Comparison of ENCODE assay signal across 8 cellular contexts in the genomic region with DNA sequence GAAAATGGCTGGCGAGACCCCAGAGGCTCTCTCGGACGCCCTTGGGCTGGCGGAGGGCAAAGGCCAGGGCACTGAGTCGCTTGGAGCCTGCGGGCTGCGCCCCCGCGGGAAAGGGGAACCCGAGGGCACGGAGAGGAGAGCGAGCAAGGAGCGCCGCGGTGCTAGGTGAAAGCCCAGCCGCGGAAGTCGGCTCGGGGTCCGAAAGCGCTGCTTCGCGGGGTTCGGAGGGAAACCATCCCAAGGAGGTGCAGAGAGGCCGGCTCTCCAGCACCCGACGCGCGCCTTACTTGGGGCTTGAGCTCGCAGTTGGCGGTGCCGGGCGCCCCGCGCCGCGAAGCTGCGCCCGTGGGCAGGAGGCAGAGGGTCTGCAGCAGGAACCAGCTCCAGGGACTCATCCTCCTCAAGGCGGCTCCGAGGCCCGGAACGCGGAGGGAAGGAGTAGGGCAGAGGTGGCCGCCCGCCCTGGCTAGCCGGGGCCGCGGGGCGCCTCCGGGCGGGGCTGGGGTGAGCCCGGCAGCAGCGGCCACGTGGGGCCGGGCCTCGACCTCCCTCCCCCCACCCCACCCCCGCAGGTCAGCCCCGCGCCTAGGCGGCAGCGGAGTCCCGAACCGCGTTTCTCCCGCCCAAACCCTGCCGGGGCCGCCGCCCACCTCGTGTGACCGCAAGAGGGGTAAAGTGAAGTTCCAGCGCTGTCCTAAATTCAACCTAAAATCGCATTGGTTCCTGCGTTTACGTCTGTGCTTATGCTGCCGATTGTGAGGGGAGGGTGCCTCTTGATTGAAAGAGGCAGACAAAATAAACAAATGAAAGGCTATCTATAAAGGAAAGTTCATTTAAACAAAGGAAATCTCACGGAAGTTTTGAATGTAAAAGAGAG.
A peak's percentile ranks its signal among the peaks of the same experiment; 100 is the strongest.
DNase-seq lines count a peak whose midpoint lies in the region; ATAC-seq lines count a peak whose summit lies in the region.

A gene with protein sequence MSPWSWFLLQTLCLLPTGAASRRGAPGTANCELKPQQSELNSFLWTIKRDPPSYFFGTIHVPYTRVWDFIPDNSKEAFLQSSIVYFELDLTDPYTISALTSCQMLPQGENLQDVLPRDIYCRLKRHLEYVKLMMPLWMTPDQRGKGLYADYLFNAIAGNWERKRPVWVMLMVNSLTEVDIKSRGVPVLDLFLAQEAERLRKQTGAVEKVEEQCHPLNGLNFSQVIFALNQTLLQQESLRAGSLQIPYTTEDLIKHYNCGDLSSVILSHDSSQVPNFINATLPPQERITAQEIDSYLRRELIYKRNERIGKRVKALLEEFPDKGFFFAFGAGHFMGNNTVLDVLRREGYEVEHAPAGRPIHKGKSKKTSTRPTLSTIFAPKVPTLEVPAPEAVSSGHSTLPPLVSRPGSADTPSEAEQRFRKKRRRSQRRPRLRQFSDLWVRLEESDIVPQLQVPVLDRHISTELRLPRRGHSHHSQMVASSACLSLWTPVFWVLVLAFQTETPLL (minus strand): TSS at position 440 of the 877 bp plus-strand sequence. CDS start 45 bp downstream, at position 395.

- no peaks in the 10 kb centered on the region for H3K9me3 Mint-ChIP-seq in activated naive CD8-positive, alpha-beta T cell treated with anti-CD3 and anti-CD28 coated beads, Interleukin-2, amount 50 U/mL, for 24 hours

- H3K4me3 ChIP-seq in iPS-18c (ENCODE audit: insufficient read depth, low read depth, low read length) = peak within 1 kb of the TSS; percentile 73

- H3K9me3 ChIP-seq in iPS-18c (ENCODE audit: control insufficient read depth, insufficient read depth, low read length) = no peaks in the 10 kb centered on the region

- peak; percentile 20 for ATAC-seq in GM18511 (IDR thresholded peaks at IDR 0.05; ENCODE audit: unreplicated experiment)
- ATAC-seq in activated naive CD8-positive, alpha-beta T cell treated with anti-CD3 and anti-CD28 coated beads, Interleukin-2, amount 50 U/mL, for 24 hours = peak; percentile 50
- no peak for ATAC-seq in GM19463 (IDR thresholded peaks at IDR 0.05; ENCODE audit: unreplicated experiment)
- no peak for ATAC-seq in HG03045 (IDR thresholded peaks at IDR 0.05; ENCODE audit: unreplicated experiment)

- peaks cover 8% of the 10 kb centered on the region for H3K36me3 Mint-ChIP-seq in activated naive CD8-positive, alpha-beta T cell treated with anti-CD3 and anti-CD28 coated beads, Interleukin-2, amount 50 U/mL, for 24 hours (ENCODE audit: low read depth)

- peak within 1 kb of the TSS; percentile 97 for H3K27ac Mint-ChIP-seq in activated naive CD8-positive, alpha-beta T cell treated with anti-CD3 and anti-CD28 coated beads, Interleukin-2, amount 50 U/mL, for 24 hours

- peaks cover 64% of the 10 kb centered on the region for H3K4me1 Mint-ChIP-seq in activated naive CD8-positive, alpha-beta T cell treated with anti-CD3 and anti-CD28 coated beads, Interleukin-2, amount 50 U/mL, for 24 hours

- no peaks in the 10 kb centered on the region for H3K27me3 Mint-ChIP-seq in activated naive CD8-positive, alpha-beta T cell treated with anti-CD3 and anti-CD28 coated beads, Interleukin-2, amount 50 U/mL, for 24 hours

- DNase-seq in RKO (ENCODE audit: low spot score) (peak; percentile 76), NCI-H1694 treated with DMSO at 0.1 percent for 48 hours (lab: John Stamatoyannopoulos, UW) (no peak)
- DNase-seq in activated naive CD8-positive, alpha-beta T cell treated with anti-CD3 and anti-CD28 coated beads, Interleukin-2, amount 50 U/mL, for 24 hours = peak; percentile 82
- DNase-seq in stimulated activated CD4-positive, alpha-beta T cell treated with anti-CD3 and anti-CD28 coated beads, Interleukin-15, amount 100 ng/mL, for 1 hour (ENCODE audit: low read depth in 1 of 2, low spot score in 1 of 2) = peak; percentile 18 to 40

- H3K4me3 Mint-ChIP-seq in activated naive CD8-positive, alpha-beta T cell treated with anti-CD3 and anti-CD28 coated beads, Interleukin-2, amount 50 U/mL, for 24 hours = peak within 1 kb of the TSS; percentile 96

Comparison
In these comparisons a context has a peak if more than half of its experiments do, and no peak if none do; other contexts are left out.
1. ATAC-seq: peak in GM18511 (single experiment) and activated naive CD8-positive, alpha-beta T cell treated with anti-CD3 and anti-CD28 coated beads, Interleukin-2, amount 50 U/mL, for 24 hours (single experiment); none in GM19463 (single experiment) and HG03045 (single experiment).